Comparison of ENCODE assay signal across 8 cellular contexts in the genomic region with DNA sequence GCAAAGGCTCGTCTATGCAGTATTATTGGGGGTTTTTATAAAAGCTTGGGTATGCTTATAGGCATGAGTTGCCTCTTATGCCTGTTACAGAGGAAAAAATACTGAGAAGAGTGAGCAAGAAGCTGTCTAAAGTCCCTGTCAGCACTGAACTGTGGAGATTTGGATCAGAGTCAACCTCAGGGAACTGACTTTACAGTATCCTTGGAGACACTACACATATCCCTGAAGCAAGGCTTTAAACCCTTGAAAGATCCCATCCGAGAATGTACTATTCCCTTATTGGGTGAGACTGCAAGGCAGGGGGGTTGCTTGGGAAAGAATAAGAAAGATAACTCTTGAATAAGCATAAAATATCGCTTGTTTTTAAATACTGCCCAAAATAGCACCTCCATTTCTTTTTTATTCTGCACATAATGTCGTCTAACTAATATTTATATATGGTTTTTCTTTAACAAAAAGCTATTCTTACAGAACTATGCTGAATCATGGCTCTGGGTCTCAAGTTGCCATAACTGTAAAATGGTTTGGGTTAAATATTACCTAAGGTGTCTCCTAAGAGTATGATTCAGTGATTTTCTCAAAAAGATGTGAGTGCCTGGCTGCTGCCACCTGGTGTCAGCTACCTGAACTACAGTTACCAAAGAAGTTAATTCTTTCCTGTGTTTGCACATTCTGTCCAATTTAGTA.
DNase-seq lines count a peak whose midpoint lies in the region; ATAC-seq, FAIRE-seq and TF ChIP-seq lines count a peak whose summit lies in the region.

No MANE protein-coding gene starts in this region.

- H3K9me3 ChIP-seq in upper lobe of left lung: no peaks in the 10 kb centered on the region
- no peaks in the 10 kb centered on the region for H3K9me3 ChIP-seq in T-helper 17 cell (ENCODE audit: control insufficient read depth, low read length, poor library complexity, severe bottlenecking)

- H3K4me1 Mint-ChIP-seq in brain (peaks cover 37% of the 10 kb centered on the region), T-helper 17 cell (no peaks in the 10 kb centered on the region)

- H3K27me3 ChIP-seq in upper lobe of left lung: no peaks in the 10 kb centered on the region

- FAIRE-seq in D721Med (lab: Jason Lieb, UNC): peak; percentile 44

- no peaks in the 10 kb centered on the region for H3K4me1 ChIP-seq in upper lobe of left lung

- TF ChIP-seq POLR2A in upper lobe of left lung (IDR thresholded peaks at IDR 0.05): no peak

- H3K36me3 Mint-ChIP-seq in brain: no peaks in the 10 kb centered on the region
- no peaks in the 10 kb centered on the region for H3K36me3 Mint-ChIP-seq in T-helper 17 cell (ENCODE audit: low read depth)

- H3K27ac Mint-ChIP-seq in brain: peak overlapping the region in 1 of 5 experiments; percentile 81
- no peak overlapping the region for H3K27ac Mint-ChIP-seq in T-helper 17 cell

- H3K27me3 Mint-ChIP-seq in brain (no peaks in the 10 kb centered on the region), T-helper 17 cell (no peaks in the 10 kb centered on the region)

- H3K27ac ChIP-seq in upper lobe of left lung: no peak overlapping the region

- TF ChIP-seq CTCF in D721Med (IDR thresholded peaks at IDR 0.05; ENCODE audit: insufficient read depth, missing control alignments) (peak; percentile 90), brain (conservative IDR thresholded peaks at IDR 0.05) (peak; percentile 82 to 92), upper lobe of left lung (IDR thresholded peaks at IDR 0.05) (peak; percentile 43 to 69 (median 63))

- DNase-seq in D721Med (ENCODE audit: insufficient read length, low spot score) (no peak), NCI-H774 (lab: John Stamatoyannopoulos, UW) (peak; percentile 33), left lobe of liver (ENCODE audit: low spot score) (peak; percentile 58), upper lobe of left lung (peak in 1 of 2 donors; percentile 35), T-helper 17 cell (no peak)

- WGBS in upper lobe of left lung, 2 donors: 69 to 73% methylated on average over 4 of the region's 4 CpGs

- no peak overlapping the region for H3K4me3 Mint-ChIP-seq in brain
- H3K4me3 Mint-ChIP-seq in T-helper 17 cell: no peak overlapping the region

- peak; percentile 82 for ATAC-seq in GM18868 (IDR thresholded peaks at IDR 0.05; ENCODE audit: unreplicated experiment)
- ATAC-seq in HG02973 (IDR thresholded peaks at IDR 0.05; ENCODE audit: unreplicated experiment): peak; percentile 91
- ATAC-seq in left lobe of liver: peak; percentile 97
- ATAC-seq in upper lobe of left lung (ENCODE audit: low FRiP score in 2 of 2): peak in 1 of 2 donors; percentile 73
- ATAC-seq in T-helper 17 cell: no peak

- H3K36me3 ChIP-seq in upper lobe of left lung: no peaks in the 10 kb centered on the region

- TF ChIP-seq EP300 in upper lobe of left lung (IDR thresholded peaks at IDR 0.05): no peak

- peaks cover 3 to 9% (median 7%) of the 10 kb centered on the region in 5 experiments for H3K9me3 Mint-ChIP-seq in brain

- H3K4me3 ChIP-seq in upper lobe of left lung: no peak overlapping the region

Comparison
In these comparisons a context has a peak if more than half of its experiments do, and no peak if none do; other contexts are left out.
1. DNase-seq: peak in NCI-H774 (single experiment) and left lobe of liver (single experiment); none in D721Med (single experiment) and T-helper 17 cell (0 of 3).
2. Peak in every context shown above with its lines, with median percentiles within 50 percentile points of each other: CTCF ChIP-seq.